Comparison of ENCODE assay signal across 14 cellular contexts in the genomic region with DNA sequence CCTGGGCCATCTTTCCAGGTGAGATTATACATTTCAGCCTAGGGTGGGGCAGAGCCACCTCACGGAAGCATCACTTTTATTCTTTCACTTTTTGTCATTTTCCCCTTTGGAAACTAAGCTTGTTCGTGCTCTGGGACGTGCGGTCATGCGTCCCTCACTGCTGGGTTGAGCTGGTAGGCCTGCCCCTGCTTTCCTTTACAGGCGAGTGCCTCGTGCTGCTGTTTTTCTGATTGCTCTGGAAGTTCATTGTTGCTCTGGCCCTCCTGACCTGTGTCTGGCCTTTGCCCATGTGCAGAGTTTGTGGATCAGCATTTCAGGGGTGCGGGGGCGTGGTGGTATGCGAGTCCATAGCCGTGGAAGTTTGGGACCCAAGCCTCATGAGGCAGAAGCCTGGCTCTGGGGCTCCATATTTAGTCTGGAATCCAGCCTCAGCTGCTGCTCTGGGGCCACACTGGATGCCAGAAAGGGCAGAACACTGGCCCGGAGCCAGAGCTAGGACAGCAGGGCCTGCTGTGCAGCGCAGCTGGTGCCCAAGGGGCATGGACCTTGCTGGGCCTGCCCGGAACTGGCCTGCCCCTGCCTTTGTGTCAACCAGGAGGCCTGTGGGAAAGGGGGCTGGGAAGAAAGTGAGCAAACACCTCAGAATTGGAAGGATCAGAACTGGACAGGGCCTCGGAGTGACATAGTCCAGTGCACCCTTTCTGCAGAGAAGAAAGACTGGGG. TPM values are rescaled to one million over a fixed set of nuclear protein-coding genes. Genes with fewer than 3 reads are reported as not detected.
DNase-seq lines count a peak whose midpoint lies in the region; ATAC-seq and TF ChIP-seq lines count a peak whose summit lies in the region.
"Had no signal": no experiment of that assay in that cellular context is flagged by ENCODE, and none has a peak within 500 bp of the region (broad histone marks: within the 10 kb centered on the region; RNA-seq: fewer than 3 reads in every experiment).

No MANE protein-coding gene starts in this region.

- no peaks in the 10 kb centered on the region for H3K36me3 ChIP-seq in GM23248 (ENCODE audit: low read depth)
- H3K36me3 ChIP-seq in skeletal muscle satellite cell (ENCODE audit: insufficient read depth, low read length) = peaks cover 5% of the 10 kb centered on the region

- H3K4me3 Mint-ChIP-seq in chondrocyte (ENCODE audit: unreplicated experiment) = peak overlapping the region; percentile 45
- H3K4me3 Mint-ChIP-seq: activated naive CD8-positive, alpha-beta T cell treated with anti-CD3 and anti-CD28 coated beads, Interleukin-2, amount 10 ng/mL, durations not matched to agents 7 days and 5 days; CD8-positive, alpha-beta T cell had no signal

- H3K79me2 ChIP-seq in GM23248 (ENCODE audit: insufficient read depth) = peaks cover 99% of the 10 kb centered on the region

- 83 to 86% methylated on average over 15 of the region's 15 CpGs for WGBS in GM23248 (ENCODE audit: low coverage in 1 of 2, low lambda C conversion rate in 2 of 2, missing lambda C conversion rate in 2 of 2), 2 experiments

- POLR2A ChIA-PET in GM10248 (lab: Yijun Ruan, JAX) = no interaction called here

- H3K27ac Mint-ChIP-seq in chondrocyte (ENCODE audit: unreplicated experiment) = peak overlapping the region; percentile 97
- H3K27ac Mint-ChIP-seq: activated naive CD8-positive, alpha-beta T cell treated with anti-CD3 and anti-CD28 coated beads, Interleukin-2, amount 10 ng/mL, durations not matched to agents 7 days and 5 days; CD8-positive, alpha-beta T cell had no signal

- no peaks in the 10 kb centered on the region for H3K9me3 Mint-ChIP-seq in chondrocyte (ENCODE audit: low read depth)
- H3K9me3 Mint-ChIP-seq: activated naive CD8-positive, alpha-beta T cell treated with anti-CD3 and anti-CD28 coated beads, Interleukin-2, amount 10 ng/mL, durations not matched to agents 7 days and 5 days; CD8-positive, alpha-beta T cell had no signal

- no peak overlapping the region for H2AFZ ChIP-seq in GM23248

- no peaks in the 10 kb centered on the region for H3K9me2 ChIP-seq in GM23248 (ENCODE audit: insufficient read depth)

- H3K4me3 ChIP-seq in GM23248 (no peak overlapping the region), skeletal muscle satellite cell (ENCODE audit: low read length) (no peak overlapping the region)

- CTCF ChIA-PET in GM10248 (lab: Yijun Ruan, JAX) = no interaction called here

- H3K27me3 ChIP-seq in GM23248 (replicated peaks; ENCODE audit: insufficient read depth) (no peaks in the 10 kb centered on the region), skeletal muscle satellite cell (ENCODE audit: control insufficient read depth, insufficient read depth, low read length) (no peaks in the 10 kb centered on the region)

- no peaks in the 10 kb centered on the region for H3K27me3 Mint-ChIP-seq in chondrocyte (ENCODE audit: low read depth)

- peak; percentile 89 for ATAC-seq in left lobe of liver
- no peak for ATAC-seq in GM18519 (IDR thresholded peaks at IDR 0.05; ENCODE audit: low FRiP score, unreplicated experiment)
- ATAC-seq: CD8-positive, alpha-beta T cell; left colon had no signal

- DNase-seq in GM23248 (peak; percentile 27), chondrocyte (ENCODE audit: low spot score) (no peak), left lobe of liver (ENCODE audit: low spot score) (peak; percentile 93), GM10248 (ENCODE audit: extremely low spot score) (no peak), cortex of kidney (lab: John Stamatoyannopoulos, UW) (no peak)
- DNase-seq in stimulated activated naive CD4-positive, alpha-beta T cell (lab: John Stamatoyannopoulos, UW) = no peak
- DNase-seq: activated CD4-positive, alpha-beta T cell treated with anti-CD3 and anti-CD28 coated beads, Interleukin-2, amount 50 U/mL, for 1 hour; activated naive CD8-positive, alpha-beta T cell treated with anti-CD3 and anti-CD28 coated beads, Interleukin-2, amount 10 ng/mL, durations not matched to agents 7 days and 5 days; CD8-positive, alpha-beta T cell; left colon; NCI-H2227 treated with DMSO at 0.1 percent for 48 hours had no signal

- TF ChIP-seq CTCF in chondrocyte (IDR thresholded peaks at IDR 0.05) (no peak), GM10248 (IDR thresholded peaks at IDR 0.05; ENCODE audit: control extremely low read depth, extremely low read depth, low read depth, missing control alignments) (no peak)

- peaks cover 17% of the 10 kb centered on the region; the same call in 1 of the 2 replicates for H3K4me1 ChIP-seq in GM23248 (ENCODE audit: insufficient read depth)
- H3K4me1 ChIP-seq in skeletal muscle satellite cell (ENCODE audit: control insufficient read depth, insufficient read depth, low read length) = peaks cover 21% of the 10 kb centered on the region

- H3K9me3 ChIP-seq in GM23248 (ENCODE audit: low read depth) (no peaks in the 10 kb centered on the region), skeletal muscle satellite cell (replicated peaks; ENCODE audit: low read length) (no peaks in the 10 kb centered on the region)

- no peak overlapping the region; the same call in 1 of the 2 replicates for H3K9ac ChIP-seq in GM23248
- H3K9ac ChIP-seq in skeletal muscle satellite cell (ENCODE audit: low read depth, low read length) = peak overlapping the region; percentile 18

- H4K20me1 ChIP-seq in GM23248 (ENCODE audit: insufficient read depth) = peaks cover 1% of the 10 kb centered on the region; the same call in 1 of the 2 replicates

- peaks cover 82% of the 10 kb centered on the region for H3K4me1 Mint-ChIP-seq in chondrocyte (ENCODE audit: low read depth)
- H3K4me1 Mint-ChIP-seq: activated naive CD8-positive, alpha-beta T cell treated with anti-CD3 and anti-CD28 coated beads, Interleukin-2, amount 10 ng/mL, durations not matched to agents 7 days and 5 days had no signal

- H3K4me2 ChIP-seq in GM23248 (ENCODE audit: unreplicated experiment) (peak overlapping the region; percentile 7), skeletal muscle satellite cell (ENCODE audit: low read length) (peak overlapping the region; percentile 21)

- in situ Hi-C loops in GM23248 (cut with MboI) = no loop called here

- H3K27ac ChIP-seq in GM23248 = 0 out of 2 replicates have a peak overlapping the region, but pooled peaks have one; percentile 21
- H3K27ac ChIP-seq: epithelial cell of prostate had no signal

- H3F3A ChIP-seq in GM23248 (ENCODE audit: insufficient read depth) = 0 out of 2 replicates have a peak, but pooled peaks cover 4% of the 10 kb centered on the region

- no peaks in the 10 kb centered on the region for H3K36me3 Mint-ChIP-seq in chondrocyte (ENCODE audit: low read depth)
- H3K36me3 Mint-ChIP-seq: activated naive CD8-positive, alpha-beta T cell treated with anti-CD3 and anti-CD28 coated beads, Interleukin-2, amount 10 ng/mL, durations not matched to agents 7 days and 5 days; CD8-positive, alpha-beta T cell had no signal

RNA-seq across cellular contexts. Expression of gene CTIF, which starts 51.1 kb away (rescaled TPM):
- total RNA-seq in GM23248 (2014; rRNA removed; shearing (Covaris generic)) = 46.8 and 49.2 TPM in 2 replicates
- 19.6 and 21.5 TPM in 2 replicates for polyA plus RNA-seq in GM23248 (2016; fragmentation: Nextera tagmentation; extraction: Ambion mirVana)
- 173 to 236 TPM (median 184 TPM) in 3 replicates for total RNA-seq in chondrocyte
- 74.4 TPM for total RNA-seq in left lobe of liver
- 15.3 and 16.2 TPM in 2 replicates for total RNA-seq in skeletal muscle satellite cell (2012; rRNA removed)

Comparison
In these comparisons a context has a peak if more than half of its experiments do, and no peak if none do; other contexts are left out.
1. DNase-seq: peak in GM23248 (single experiment) and left lobe of liver (single experiment); none in chondrocyte (single experiment), stimulated activated naive CD4-positive, alpha-beta T cell (0 of 6), GM10248 (single experiment) and cortex of kidney (single experiment).